2 cellular contexts compared by ENCODE assay signal in the genomic region with DNA sequence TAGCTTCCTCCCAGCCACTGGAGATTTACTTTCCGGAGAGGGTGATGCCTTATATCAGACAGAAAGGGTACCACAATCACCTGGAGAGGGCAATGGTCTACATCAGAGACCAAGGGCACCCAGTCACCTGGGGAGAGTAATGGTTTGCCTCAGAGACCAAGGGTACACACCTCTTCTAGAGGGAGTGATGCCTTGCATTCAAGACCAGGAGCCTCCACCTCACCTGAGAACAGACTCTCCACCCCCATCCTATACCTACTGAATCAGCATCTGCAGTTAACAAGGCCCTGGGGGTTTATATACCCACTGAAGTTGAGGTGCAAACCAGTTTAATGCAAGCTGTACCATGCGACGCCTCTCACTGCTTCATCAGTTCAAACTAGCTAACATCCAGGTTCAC.
TF ChIP-seq lines count a peak whose summit lies in the region.

No MANE protein-coding gene starts in this region.

TF ChIP-seq in SK-N-SH, 30 proteins besides CTCF, POLR2A, EP300 and RAD21 (continued from another document):
- TF ChIP-seq, protein P1, sequence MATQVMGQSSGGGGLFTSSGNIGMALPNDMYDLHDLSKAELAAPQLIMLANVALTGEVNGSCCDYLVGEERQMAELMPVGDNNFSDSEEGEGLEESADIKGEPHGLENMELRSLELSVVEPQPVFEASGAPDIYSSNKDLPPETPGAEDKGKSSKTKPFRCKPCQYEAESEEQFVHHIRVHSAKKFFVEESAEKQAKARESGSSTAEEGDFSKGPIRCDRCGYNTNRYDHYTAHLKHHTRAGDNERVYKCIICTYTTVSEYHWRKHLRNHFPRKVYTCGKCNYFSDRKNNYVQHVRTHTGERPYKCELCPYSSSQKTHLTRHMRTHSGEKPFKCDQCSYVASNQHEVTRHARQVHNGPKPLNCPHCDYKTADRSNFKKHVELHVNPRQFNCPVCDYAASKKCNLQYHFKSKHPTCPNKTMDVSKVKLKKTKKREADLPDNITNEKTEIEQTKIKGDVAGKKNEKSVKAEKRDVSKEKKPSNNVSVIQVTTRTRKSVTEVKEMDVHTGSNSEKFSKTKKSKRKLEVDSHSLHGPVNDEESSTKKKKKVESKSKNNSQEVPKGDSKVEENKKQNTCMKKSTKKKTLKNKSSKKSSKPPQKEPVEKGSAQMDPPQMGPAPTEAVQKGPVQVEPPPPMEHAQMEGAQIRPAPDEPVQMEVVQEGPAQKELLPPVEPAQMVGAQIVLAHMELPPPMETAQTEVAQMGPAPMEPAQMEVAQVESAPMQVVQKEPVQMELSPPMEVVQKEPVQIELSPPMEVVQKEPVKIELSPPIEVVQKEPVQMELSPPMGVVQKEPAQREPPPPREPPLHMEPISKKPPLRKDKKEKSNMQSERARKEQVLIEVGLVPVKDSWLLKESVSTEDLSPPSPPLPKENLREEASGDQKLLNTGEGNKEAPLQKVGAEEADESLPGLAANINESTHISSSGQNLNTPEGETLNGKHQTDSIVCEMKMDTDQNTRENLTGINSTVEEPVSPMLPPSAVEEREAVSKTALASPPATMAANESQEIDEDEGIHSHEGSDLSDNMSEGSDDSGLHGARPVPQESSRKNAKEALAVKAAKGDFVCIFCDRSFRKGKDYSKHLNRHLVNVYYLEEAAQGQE (IDR thresholded peaks at IDR 0.05; ENCODE audit: low read depth, low read length): no peak
- TF ChIP-seq GATA2 (CRISPR knock-in tag; IDR thresholded peaks at IDR 0.05) (no peak), POLR2AphosphoS5 (IDR thresholded peaks at IDR 0.05; ENCODE audit: low read depth, low read length) (no peak), SMC3 (IDR thresholded peaks at IDR 0.05; ENCODE audit: low read depth, low read length) (no peak), TAF1 (IDR thresholded peaks at IDR 0.05; ENCODE audit: borderline replicate concordance, low read depth, low read length) (no peak), FOSL2 (IDR thresholded peaks at IDR 0.05; ENCODE audit: borderline replicate concordance, low read depth) (no peak), EZH2phosphoT487 (IDR thresholded peaks at IDR 0.05; ENCODE audit: borderline replicate concordance, low read depth) (no peak), IRF3 (IDR thresholded peaks at IDR 0.05; ENCODE audit: low read depth, low read length) (no peak), TEAD4 (IDR thresholded peaks at IDR 0.05; ENCODE audit: borderline replicate concordance, insufficient read depth) (no peak), ELF1 (IDR thresholded peaks at IDR 0.05) (no peak)
TF ChIP-seq in SK-N-SH: peak in this region for 0.

TF ChIP-seq in SK-N-SH treated with all-trans-retinoic acid at 6 μM for 48 hours, 23 proteins besides CTCF, POLR2A, EP300 and RAD21 (continued from another document):
- TF ChIP-seq, protein P2, sequence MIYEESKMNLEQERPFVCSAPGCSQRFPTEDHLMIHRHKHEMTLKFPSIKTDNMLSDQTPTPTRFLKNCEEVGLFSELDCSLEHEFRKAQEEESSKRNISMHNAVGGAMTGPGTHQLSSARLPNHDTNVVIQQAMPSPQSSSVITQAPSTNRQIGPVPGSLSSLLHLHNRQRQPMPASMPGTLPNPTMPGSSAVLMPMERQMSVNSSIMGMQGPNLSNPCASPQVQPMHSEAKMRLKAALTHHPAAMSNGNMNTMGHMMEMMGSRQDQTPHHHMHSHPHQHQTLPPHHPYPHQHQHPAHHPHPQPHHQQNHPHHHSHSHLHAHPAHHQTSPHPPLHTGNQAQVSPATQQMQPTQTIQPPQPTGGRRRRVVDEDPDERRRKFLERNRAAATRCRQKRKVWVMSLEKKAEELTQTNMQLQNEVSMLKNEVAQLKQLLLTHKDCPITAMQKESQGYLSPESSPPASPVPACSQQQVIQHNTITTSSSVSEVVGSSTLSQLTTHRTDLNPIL (CRISPR knock-in tag; IDR thresholded peaks at IDR 0.05; ENCODE audit: low read depth): no peak
- no peak for TF ChIP-seq ZC3H10 (CRISPR knock-in tag; IDR thresholded peaks at IDR 0.05)
- TF ChIP-seq ZNF8 (CRISPR knock-in tag; IDR thresholded peaks at IDR 0.05): no peak
- no peak for TF ChIP-seq RARB (CRISPR knock-in tag; IDR thresholded peaks at IDR 0.05)
- no peak for TF ChIP-seq TOX (CRISPR knock-in tag; IDR thresholded peaks at IDR 0.05; ENCODE audit: borderline replicate concordance)
- no peak for TF ChIP-seq TSHZ2 (CRISPR knock-in tag; IDR thresholded peaks at IDR 0.05)
- no peak for TF ChIP-seq TCF4 (CRISPR knock-in tag; IDR thresholded peaks at IDR 0.05; ENCODE audit: borderline replicate concordance)
- TF ChIP-seq ZFP30 (CRISPR knock-in tag; IDR thresholded peaks at IDR 0.05): no peak
- no peak for TF ChIP-seq BACH2 (CRISPR knock-in tag; IDR thresholded peaks at IDR 0.05; ENCODE audit: borderline replicate concordance)
- TF ChIP-seq OSR1 (CRISPR knock-in tag; IDR thresholded peaks at IDR 0.05): no peak
- TF ChIP-seq GLIS3 (CRISPR knock-in tag; IDR thresholded peaks at IDR 0.05): no peak
- TF ChIP-seq ARNTL (CRISPR knock-in tag; IDR thresholded peaks at IDR 0.05; ENCODE audit: borderline replicate concordance, low read depth): no peak
- TF ChIP-seq, protein P3, sequence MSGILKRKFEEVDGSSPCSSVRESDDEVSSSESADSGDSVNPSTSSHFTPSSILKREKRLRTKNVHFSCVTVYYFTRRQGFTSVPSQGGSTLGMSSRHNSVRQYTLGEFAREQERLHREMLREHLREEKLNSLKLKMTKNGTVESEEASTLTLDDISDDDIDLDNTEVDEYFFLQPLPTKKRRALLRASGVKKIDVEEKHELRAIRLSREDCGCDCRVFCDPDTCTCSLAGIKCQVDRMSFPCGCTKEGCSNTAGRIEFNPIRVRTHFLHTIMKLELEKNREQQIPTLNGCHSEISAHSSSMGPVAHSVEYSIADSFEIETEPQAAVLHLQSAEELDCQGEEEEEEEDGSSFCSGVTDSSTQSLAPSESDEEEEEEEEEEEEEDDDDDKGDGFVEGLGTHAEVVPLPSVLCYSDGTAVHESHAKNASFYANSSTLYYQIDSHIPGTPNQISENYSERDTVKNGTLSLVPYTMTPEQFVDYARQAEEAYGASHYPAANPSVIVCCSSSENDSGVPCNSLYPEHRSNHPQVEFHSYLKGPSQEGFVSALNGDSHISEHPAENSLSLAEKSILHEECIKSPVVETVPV (CRISPR knock-in tag; IDR thresholded peaks at IDR 0.05): no peak
- TF ChIP-seq POU6F1 (CRISPR knock-in tag; IDR thresholded peaks at IDR 0.05; ENCODE audit: borderline replicate concordance, low read depth): no peak
- no peak for TF ChIP-seq ZFP3 (CRISPR knock-in tag; IDR thresholded peaks at IDR 0.05)
